Comparison of ENCODE assay signal across 1 cellular context in genomic region chr2:191835539-191836350, GRCh38.
TF ChIP-seq lines count a peak whose summit lies in the region.

No MANE protein-coding gene starts in this region.

TF ChIP-seq in K562, 482 proteins besides CTCF, POLR2A, EP300 and RAD21 (continued from another document and continues in another):
- TF ChIP-seq, protein P1, sequence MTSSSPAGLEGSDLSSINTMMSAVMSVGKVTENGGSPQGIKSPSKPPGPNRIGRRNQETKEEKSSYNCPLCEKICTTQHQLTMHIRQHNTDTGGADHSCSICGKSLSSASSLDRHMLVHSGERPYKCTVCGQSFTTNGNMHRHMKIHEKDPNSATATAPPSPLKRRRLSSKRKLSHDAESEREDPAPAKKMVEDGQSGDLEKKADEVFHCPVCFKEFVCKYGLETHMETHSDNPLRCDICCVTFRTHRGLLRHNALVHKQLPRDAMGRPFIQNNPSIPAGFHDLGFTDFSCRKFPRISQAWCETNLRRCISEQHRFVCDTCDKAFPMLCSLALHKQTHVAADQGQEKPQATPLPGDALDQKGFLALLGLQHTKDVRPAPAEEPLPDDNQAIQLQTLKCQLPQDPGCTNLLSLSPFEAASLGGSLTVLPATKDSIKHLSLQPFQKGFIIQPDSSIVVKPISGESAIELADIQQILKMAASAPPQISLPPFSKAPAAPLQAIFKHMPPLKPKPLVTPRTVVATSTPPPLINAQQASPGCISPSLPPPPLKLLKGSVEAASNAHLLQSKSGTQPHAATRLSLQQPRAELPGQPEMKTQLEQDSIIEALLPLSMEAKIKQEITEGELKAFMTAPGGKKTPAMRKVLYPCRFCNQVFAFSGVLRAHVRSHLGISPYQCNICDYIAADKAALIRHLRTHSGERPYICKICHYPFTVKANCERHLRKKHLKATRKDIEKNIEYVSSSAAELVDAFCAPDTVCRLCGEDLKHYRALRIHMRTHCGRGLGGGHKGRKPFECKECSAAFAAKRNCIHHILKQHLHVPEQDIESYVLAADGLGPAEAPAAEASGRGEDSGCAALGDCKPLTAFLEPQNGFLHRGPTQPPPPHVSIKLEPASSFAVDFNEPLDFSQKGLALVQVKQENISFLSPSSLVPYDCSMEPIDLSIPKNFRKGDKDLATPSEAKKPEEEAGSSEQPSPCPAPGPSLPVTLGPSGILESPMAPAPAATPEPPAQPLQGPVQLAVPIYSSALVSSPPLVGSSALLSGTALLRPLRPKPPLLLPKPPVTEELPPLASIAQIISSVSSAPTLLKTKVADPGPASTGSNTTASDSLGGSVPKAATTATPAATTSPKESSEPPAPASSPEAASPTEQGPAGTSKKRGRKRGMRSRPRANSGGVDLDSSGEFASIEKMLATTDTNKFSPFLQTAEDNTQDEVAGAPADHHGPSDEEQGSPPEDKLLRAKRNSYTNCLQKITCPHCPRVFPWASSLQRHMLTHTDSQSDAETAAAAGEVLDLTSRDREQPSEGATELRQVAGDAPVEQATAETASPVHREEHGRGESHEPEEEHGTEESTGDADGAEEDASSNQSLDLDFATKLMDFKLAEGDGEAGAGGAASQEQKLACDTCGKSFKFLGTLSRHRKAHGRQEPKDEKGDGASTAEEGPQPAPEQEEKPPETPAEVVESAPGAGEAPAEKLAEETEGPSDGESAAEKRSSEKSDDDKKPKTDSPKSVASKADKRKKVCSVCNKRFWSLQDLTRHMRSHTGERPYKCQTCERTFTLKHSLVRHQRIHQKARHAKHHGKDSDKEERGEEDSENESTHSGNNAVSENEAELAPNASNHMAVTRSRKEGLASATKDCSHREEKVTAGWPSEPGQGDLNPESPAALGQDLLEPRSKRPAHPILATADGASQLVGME (CRISPR knock-in tag; IDR thresholded peaks at IDR 0.05): peak; percentile 86; the same call in 1 of the 2 replicates
- TF ChIP-seq KLF16 (IDR thresholded peaks at IDR 0.05) (no peak), ZNF780A (CRISPR knock-in tag; IDR thresholded peaks at IDR 0.05) (no peak), SLC30A9 (CRISPR knock-in tag; IDR thresholded peaks at IDR 0.05) (no peak), ZNF695 (CRISPR knock-in tag; IDR thresholded peaks at IDR 0.05) (no peak), RBBP5 (IDR thresholded peaks at IDR 0.05; ENCODE audit: borderline replicate concordance, insufficient read depth, low read length, poor library complexity, severe bottlenecking) (peak; percentile 76), E2F5 (CRISPR knock-in tag; IDR thresholded peaks at IDR 0.05) (no peak), TAF1 (IDR thresholded peaks at IDR 0.05; ENCODE audit: control insufficient read depth, extremely low read depth, insufficient read depth, low read length, severe bottlenecking) (peak; percentile 66), ZNF316 (IDR thresholded peaks at IDR 0.05) (no peak), BCL6 (CRISPR knock-in tag; IDR thresholded peaks at IDR 0.05) (no peak), RNF219 (CRISPR knock-in tag; IDR thresholded peaks at IDR 0.05) (no peak), ZNF408 (CRISPR knock-in tag; IDR thresholded peaks at IDR 0.05; ENCODE audit: low read depth) (no peak), TBL1XR1 (IDR thresholded peaks at IDR 0.05; ENCODE audit: low read length in 2 of 2) (no peak), CTCFL (IDR thresholded peaks at IDR 0.05; ENCODE audit: borderline replicate concordance, insufficient read depth, low read depth, low read length, poor library complexity, severe bottlenecking) (peak; percentile 56), JUNB (CRISPR knock-in tag; conservative IDR thresholded peaks at IDR 0.05) (no peak), FUS (optimal IDR thresholded peaks at IDR 0.05; ENCODE audit: low read depth, low read length) (no peak), ELF2 (CRISPR knock-in tag; IDR thresholded peaks at IDR 0.05) (no peak), NCOR1 (IDR thresholded peaks at IDR 0.05) (peak; percentile 6; the same call in 1 of the 2 replicates), GTF2B (IDR thresholded peaks at IDR 0.05; ENCODE audit: extremely low read depth, insufficient read length) (no peak), POLR2H (tag; IDR thresholded peaks at IDR 0.05; ENCODE audit: low read depth) (no peak; the same call in 1 of the 2 replicates), ZC3H11A (IDR thresholded peaks at IDR 0.05; ENCODE audit: low read depth, low read length) (no peak), NFE2 (IDR thresholded peaks at IDR 0.05; ENCODE audit: low read depth) (no peak), TGIF2 (CRISPR knock-in tag; IDR thresholded peaks at IDR 0.05) (no peak), ZNF778 (CRISPR knock-in tag; IDR thresholded peaks at IDR 0.05) (no peak), PPARD (CRISPR knock-in tag; IDR thresholded peaks at IDR 0.05) (no peak), ZNF445 (CRISPR knock-in tag; IDR thresholded peaks at IDR 0.05; ENCODE audit: low read depth) (no peak), ZNF282 (CRISPR knock-in tag; IDR thresholded peaks at IDR 0.05) (no peak)
- TF ChIP-seq, protein P2, sequence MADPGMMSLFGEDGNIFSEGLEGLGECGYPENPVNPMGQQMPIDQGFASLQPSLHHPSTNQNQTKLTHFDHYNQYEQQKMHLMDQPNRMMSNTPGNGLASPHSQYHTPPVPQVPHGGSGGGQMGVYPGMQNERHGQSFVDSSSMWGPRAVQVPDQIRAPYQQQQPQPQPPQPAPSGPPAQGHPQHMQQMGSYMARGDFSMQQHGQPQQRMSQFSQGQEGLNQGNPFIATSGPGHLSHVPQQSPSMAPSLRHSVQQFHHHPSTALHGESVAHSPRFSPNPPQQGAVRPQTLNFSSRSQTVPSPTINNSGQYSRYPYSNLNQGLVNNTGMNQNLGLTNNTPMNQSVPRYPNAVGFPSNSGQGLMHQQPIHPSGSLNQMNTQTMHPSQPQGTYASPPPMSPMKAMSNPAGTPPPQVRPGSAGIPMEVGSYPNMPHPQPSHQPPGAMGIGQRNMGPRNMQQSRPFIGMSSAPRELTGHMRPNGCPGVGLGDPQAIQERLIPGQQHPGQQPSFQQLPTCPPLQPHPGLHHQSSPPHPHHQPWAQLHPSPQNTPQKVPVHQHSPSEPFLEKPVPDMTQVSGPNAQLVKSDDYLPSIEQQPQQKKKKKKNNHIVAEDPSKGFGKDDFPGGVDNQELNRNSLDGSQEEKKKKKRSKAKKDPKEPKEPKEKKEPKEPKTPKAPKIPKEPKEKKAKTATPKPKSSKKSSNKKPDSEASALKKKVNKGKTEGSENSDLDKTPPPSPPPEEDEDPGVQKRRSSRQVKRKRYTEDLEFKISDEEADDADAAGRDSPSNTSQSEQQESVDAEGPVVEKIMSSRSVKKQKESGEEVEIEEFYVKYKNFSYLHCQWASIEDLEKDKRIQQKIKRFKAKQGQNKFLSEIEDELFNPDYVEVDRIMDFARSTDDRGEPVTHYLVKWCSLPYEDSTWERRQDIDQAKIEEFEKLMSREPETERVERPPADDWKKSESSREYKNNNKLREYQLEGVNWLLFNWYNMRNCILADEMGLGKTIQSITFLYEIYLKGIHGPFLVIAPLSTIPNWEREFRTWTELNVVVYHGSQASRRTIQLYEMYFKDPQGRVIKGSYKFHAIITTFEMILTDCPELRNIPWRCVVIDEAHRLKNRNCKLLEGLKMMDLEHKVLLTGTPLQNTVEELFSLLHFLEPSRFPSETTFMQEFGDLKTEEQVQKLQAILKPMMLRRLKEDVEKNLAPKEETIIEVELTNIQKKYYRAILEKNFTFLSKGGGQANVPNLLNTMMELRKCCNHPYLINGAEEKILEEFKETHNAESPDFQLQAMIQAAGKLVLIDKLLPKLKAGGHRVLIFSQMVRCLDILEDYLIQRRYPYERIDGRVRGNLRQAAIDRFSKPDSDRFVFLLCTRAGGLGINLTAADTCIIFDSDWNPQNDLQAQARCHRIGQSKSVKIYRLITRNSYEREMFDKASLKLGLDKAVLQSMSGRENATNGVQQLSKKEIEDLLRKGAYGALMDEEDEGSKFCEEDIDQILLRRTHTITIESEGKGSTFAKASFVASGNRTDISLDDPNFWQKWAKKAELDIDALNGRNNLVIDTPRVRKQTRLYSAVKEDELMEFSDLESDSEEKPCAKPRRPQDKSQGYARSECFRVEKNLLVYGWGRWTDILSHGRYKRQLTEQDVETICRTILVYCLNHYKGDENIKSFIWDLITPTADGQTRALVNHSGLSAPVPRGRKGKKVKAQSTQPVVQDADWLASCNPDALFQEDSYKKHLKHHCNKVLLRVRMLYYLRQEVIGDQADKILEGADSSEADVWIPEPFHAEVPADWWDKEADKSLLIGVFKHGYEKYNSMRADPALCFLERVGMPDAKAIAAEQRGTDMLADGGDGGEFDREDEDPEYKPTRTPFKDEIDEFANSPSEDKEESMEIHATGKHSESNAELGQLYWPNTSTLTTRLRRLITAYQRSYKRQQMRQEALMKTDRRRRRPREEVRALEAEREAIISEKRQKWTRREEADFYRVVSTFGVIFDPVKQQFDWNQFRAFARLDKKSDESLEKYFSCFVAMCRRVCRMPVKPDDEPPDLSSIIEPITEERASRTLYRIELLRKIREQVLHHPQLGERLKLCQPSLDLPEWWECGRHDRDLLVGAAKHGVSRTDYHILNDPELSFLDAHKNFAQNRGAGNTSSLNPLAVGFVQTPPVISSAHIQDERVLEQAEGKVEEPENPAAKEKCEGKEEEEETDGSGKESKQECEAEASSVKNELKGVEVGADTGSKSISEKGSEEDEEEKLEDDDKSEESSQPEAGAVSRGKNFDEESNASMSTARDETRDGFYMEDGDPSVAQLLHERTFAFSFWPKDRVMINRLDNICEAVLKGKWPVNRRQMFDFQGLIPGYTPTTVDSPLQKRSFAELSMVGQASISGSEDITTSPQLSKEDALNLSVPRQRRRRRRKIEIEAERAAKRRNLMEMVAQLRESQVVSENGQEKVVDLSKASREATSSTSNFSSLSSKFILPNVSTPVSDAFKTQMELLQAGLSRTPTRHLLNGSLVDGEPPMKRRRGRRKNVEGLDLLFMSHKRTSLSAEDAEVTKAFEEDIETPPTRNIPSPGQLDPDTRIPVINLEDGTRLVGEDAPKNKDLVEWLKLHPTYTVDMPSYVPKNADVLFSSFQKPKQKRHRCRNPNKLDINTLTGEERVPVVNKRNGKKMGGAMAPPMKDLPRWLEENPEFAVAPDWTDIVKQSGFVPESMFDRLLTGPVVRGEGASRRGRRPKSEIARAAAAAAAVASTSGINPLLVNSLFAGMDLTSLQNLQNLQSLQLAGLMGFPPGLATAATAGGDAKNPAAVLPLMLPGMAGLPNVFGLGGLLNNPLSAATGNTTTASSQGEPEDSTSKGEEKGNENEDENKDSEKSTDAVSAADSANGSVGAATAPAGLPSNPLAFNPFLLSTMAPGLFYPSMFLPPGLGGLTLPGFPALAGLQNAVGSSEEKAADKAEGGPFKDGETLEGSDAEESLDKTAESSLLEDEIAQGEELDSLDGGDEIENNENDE (IDR thresholded peaks at IDR 0.05; ENCODE audit: low read depth, low read length): no peak
- TF ChIP-seq, protein P3, sequence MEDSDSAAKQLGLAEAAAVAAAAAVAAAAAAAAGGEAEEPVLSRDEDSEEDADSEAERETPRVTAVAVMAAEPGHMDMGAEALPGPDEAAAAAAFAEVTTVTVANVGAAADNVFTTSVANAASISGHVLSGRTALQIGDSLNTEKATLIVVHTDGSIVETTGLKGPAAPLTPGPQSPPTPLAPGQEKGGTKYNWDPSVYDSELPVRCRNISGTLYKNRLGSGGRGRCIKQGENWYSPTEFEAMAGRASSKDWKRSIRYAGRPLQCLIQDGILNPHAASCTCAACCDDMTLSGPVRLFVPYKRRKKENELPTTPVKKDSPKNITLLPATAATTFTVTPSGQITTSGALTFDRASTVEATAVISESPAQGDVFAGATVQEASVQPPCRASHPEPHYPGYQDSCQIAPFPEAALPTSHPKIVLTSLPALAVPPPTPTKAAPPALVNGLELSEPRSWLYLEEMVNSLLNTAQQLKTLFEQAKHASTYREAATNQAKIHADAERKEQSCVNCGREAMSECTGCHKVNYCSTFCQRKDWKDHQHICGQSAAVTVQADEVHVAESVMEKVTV (CRISPR knock-in tag; IDR thresholded peaks at IDR 0.05): no peak
